8 cellular contexts compared by ENCODE assay signal in the genomic region with DNA sequence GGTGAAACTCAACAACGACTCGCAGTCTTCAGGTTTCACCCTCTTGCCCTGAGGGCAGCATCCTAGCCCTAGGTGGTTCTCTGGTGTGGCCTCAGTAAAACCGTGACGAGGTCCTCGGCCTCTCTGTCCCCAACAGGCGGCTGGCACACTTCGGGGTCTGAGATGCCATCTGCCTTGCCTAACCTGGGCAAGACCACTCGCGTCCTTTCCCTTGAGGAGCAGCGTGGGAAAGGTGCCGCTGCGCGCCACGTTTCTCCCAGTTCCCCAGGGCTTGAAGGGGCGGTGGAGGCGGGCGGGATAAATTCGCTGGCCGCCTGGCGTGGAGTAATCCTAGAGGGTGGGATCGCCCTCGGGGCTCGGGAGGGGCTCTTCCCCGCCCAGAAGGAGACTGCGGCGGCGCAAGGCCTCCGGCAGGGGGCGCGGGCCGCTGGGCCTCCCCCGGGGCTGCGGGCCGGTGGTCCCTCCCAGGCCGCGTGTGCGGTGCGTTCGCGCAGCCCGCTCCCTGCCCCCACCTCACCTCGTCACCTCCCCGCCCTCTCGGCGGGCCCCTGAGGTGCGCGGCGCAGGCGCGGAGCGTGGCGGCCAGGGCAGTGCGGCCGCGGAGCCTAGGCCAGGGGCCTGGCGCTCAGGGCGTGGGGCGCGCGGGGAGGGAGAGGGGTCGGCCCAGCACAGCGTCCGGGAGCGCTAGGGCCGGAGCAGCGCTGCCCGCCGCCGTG. TPM values are rescaled to one million over a fixed set of nuclear protein-coding genes. Genes with fewer than 3 reads are reported as not detected.
DNase-seq lines count a peak whose midpoint lies in the region; ATAC-seq and TF ChIP-seq lines count a peak whose summit lies in the region.

A gene with protein sequence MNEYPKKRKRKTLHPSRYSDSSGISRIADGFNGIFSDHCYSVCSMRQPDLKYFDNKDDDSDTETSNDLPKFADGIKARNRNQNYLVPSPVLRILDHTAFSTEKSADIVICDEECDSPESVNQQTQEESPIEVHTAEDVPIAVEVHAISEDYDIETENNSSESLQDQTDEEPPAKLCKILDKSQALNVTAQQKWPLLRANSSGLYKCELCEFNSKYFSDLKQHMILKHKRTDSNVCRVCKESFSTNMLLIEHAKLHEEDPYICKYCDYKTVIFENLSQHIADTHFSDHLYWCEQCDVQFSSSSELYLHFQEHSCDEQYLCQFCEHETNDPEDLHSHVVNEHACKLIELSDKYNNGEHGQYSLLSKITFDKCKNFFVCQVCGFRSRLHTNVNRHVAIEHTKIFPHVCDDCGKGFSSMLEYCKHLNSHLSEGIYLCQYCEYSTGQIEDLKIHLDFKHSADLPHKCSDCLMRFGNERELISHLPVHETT (plus strand): TSS at position 551 of the 716 bp plus-strand sequence. CDS start 5,263 bp downstream, outside the sequence.

- TF ChIP-seq CTCF in AG09319 (IDR thresholded peaks at IDR 0.05; ENCODE audit: low read depth, low read length): peak; percentile 49
- peak; percentile 54 for TF ChIP-seq CTCF in kidney epithelial cell (IDR thresholded peaks at IDR 0.05; ENCODE audit: insufficient read depth, low read length, poor library complexity, severe bottlenecking)

- no peaks in the 10 kb centered on the region for H3K27me3 ChIP-seq in kidney epithelial cell (ENCODE audit: control insufficient read depth, insufficient read depth, low read length)

- no peaks in the 10 kb centered on the region for H3K27me3 Mint-ChIP-seq in central memory CD8-positive, alpha-beta T cell

- H3K4me3 ChIP-seq in kidney epithelial cell (ENCODE audit: low read depth, low read length): peak within 1 kb of the TSS; percentile 99

- peaks cover 28% of the 10 kb centered on the region for H3K36me3 Mint-ChIP-seq in central memory CD8-positive, alpha-beta T cell (ENCODE audit: insufficient read depth)

- peak; percentile 67 for DNase-seq in AG09319 (ENCODE audit: extremely low read depth, low read depth)
- DNase-seq in NCI-H2227 treated with DMSO at 0.1 percent for 48 hours (lab: John Stamatoyannopoulos, UW): peak; percentile 78
- DNase-seq in activated CD4-positive, CD25-positive, alpha-beta regulatory T cell treated with anti-CD3 and anti-CD28 coated beads, Interleukin-2, amount 50 U/mL, for 16 hours (ENCODE audit: low read depth, low spot score): peak; percentile 70
- DNase-seq in central memory CD8-positive, alpha-beta T cell (ENCODE audit: low spot score in 2 of 2): peak; percentile 68 to 81
- no peak for DNase-seq in kidney epithelial cell (ENCODE audit: low read depth)
- peak; percentile 68 to 76 for DNase-seq in stimulated activated CD4-positive, alpha-beta T cell treated with anti-CD3 and anti-CD28 coated beads, Interleukin-15, amount 100 ng/mL, for 48 hours (ENCODE audit: low read depth in 2 of 2)

- H3K4me3 Mint-ChIP-seq in central memory CD8-positive, alpha-beta T cell: peak within 1 kb of the TSS; percentile 84

- ATAC-seq in GM18907 (IDR thresholded peaks at IDR 0.05; ENCODE audit: unreplicated experiment) (peak; percentile 83), HG03139 (IDR thresholded peaks at IDR 0.05; ENCODE audit: unreplicated experiment) (peak; percentile 69)
- peak; percentile 83 for ATAC-seq in central memory CD8-positive, alpha-beta T cell (replicated peaks; ENCODE audit: extremely low read depth, poor library complexity, severe bottlenecking)

- H3K36me3 ChIP-seq in kidney epithelial cell (ENCODE audit: control insufficient read depth, insufficient read depth, low read length): no peaks in the 10 kb centered on the region

- H3K9me3 Mint-ChIP-seq in central memory CD8-positive, alpha-beta T cell: no peaks in the 10 kb centered on the region

- H3K27ac Mint-ChIP-seq in central memory CD8-positive, alpha-beta T cell (ENCODE audit: low read depth): peak within 1 kb of the TSS; percentile 94

- H3K4me1 Mint-ChIP-seq in central memory CD8-positive, alpha-beta T cell: peaks cover 35% of the 10 kb centered on the region

RNA-seq across cellular contexts. Expression of the gene that starts here (rescaled TPM):
- 44.4 and 48.6 TPM in 2 replicates for total RNA-seq in kidney epithelial cell
